ENCODE assay signal across 8 cellular contexts in the genomic region with DNA sequence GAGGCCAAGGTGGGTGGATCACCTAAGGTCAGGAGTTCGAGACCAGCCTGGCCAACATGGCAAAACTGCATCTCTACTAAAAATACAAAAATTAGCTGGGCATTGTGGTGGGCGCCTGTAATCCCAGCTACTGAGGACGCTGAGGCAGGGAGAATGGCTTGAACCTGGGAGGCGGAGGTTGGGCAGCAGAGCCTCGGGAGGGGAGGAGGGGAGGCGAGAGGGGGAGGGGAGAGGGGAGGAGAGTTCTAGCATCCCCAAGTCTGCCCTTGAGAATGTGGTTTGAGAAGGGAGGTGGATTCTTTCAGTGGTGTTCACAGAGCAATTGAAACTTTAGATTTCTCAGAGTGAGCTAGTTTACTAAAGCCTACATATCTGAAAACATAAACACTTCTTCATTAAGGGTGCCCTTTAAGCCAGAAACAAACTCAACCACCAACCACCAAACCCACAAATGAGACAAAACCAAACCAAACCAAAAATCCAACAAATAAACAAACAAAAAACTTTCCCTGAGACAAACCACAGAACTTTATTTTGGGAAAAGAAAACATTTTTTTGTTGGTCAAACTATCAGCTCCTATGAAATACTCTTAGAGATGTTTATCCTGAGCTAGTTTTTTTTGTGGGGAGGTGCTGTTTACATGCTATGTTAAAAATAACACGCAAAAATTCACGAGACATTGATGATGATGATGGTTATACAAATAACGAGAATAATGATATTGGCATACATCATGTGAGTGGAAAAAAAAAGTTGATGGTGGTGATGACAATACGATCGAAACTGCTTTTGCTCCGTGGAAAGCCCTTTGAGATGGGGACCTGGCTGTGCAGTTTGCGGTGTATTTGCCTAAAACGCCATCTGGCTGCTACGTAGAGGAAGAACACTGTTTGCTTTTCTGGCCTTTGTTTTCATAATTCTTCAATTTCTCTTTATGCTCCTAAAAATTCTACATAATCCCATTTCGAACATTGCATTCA.
DNase-seq lines count a peak whose midpoint lies in the region; ATAC-seq and TF ChIP-seq lines count a peak whose summit lies in the region.

No MANE protein-coding gene starts in this region.

- H3K27ac ChIP-seq in endodermal cell (ENCODE audit: low read depth, low read length): no peak overlapping the region

- H3K4me1 Mint-ChIP-seq in activated CD4-positive, alpha-beta T cell treated with anti-CD3 and anti-CD28 coated beads, Interleukin-2, amount 10 ng/mL, durations not matched to agents 7 days and 5 days: peaks cover 19% of the 10 kb centered on the region
- peaks cover 18% of the 10 kb centered on the region for H3K4me1 Mint-ChIP-seq in endodermal cell
- peaks cover 7% of the 10 kb centered on the region for H3K4me1 Mint-ChIP-seq in progenitor cell of endocrine pancreas (ENCODE audit: low read depth)

- no peak overlapping the region for H3K4me3 ChIP-seq in endodermal cell (ENCODE audit: low read length)

- H3K9me3 Mint-ChIP-seq in activated CD4-positive, alpha-beta T cell treated with anti-CD3 and anti-CD28 coated beads, Interleukin-2, amount 10 ng/mL, durations not matched to agents 7 days and 5 days: no peaks in the 10 kb centered on the region
- H3K9me3 Mint-ChIP-seq in endodermal cell (no peaks in the 10 kb centered on the region), progenitor cell of endocrine pancreas (ENCODE audit: low read depth) (no peaks in the 10 kb centered on the region)

- peak; percentile 76 for TF ChIP-seq CTCF in endodermal cell (conservative IDR thresholded peaks at IDR 0.05)
- peak; percentile 62 for TF ChIP-seq CTCF in progenitor cell of endocrine pancreas (IDR thresholded peaks at IDR 0.05; ENCODE audit: unreplicated experiment)

- DNase-seq in GDM1 (lab: John Stamatoyannopoulos, UW) (peak; percentile 50), NCI-H1694 treated with DMSO at 0.1 percent for 48 hours (lab: John Stamatoyannopoulos, UW) (peak; percentile 20), endodermal cell (peak; percentile 54), progenitor cell of endocrine pancreas (ENCODE audit: low spot score, unreplicated experiment) (no peak), UCSD-AML1 (lab: John Stamatoyannopoulos, UW; ENCODE audit: unreplicated experiment) (no peak), HPDE6-E6E7 (ENCODE audit: extremely low spot score) (no peak)
- DNase-seq in activated CD4-positive, alpha-beta T cell treated with anti-CD3 and anti-CD28 coated beads, Interleukin-2, amount 10 ng/mL, durations not matched to agents 7 days and 5 days: peak; percentile 57

- 53 to 80% methylated on average over 1 to 15 of the region's 16 CpGs for WGBS in endodermal cell (ENCODE audit: insufficient coverage in 1 of 2, insufficient read length in 1 of 2), 2 experiments

- no peak overlapping the region for H3K9ac ChIP-seq in endodermal cell (ENCODE audit: extremely low read depth, low read length, poor library complexity, severe bottlenecking)

- POLR2A ChIA-PET in activated CD4-positive, alpha-beta T cell treated with anti-CD3 and anti-CD28 coated beads, Interleukin-2, amount 10 ng/mL, durations not matched to agents 7 days and 5 days (lab: Charles Lee): no interaction called here

- CTCF ChIA-PET in activated CD4-positive, alpha-beta T cell treated with anti-CD3 and anti-CD28 coated beads, Interleukin-2, amount 10 ng/mL, durations not matched to agents 7 days and 5 days (lab: Charles Lee): interaction anchor here (0.6 to 1.0 kb wide), 2 partner anchors 10 to 134 kb away, joined by 3 read pairs; no protein-coding TSS in a partner anchor

- H3K9me3 ChIP-seq in endodermal cell (ENCODE audit: control insufficient read depth, low read length): no peaks in the 10 kb centered on the region

- peak overlapping the region; percentile 22 for H3K4me3 Mint-ChIP-seq in activated CD4-positive, alpha-beta T cell treated with anti-CD3 and anti-CD28 coated beads, Interleukin-2, amount 10 ng/mL, durations not matched to agents 7 days and 5 days
- H3K4me3 Mint-ChIP-seq in endodermal cell (no peak overlapping the region), progenitor cell of endocrine pancreas (ENCODE audit: low read depth) (no peak overlapping the region)

- H3K27ac Mint-ChIP-seq in activated CD4-positive, alpha-beta T cell treated with anti-CD3 and anti-CD28 coated beads, Interleukin-2, amount 10 ng/mL, durations not matched to agents 7 days and 5 days: peak overlapping the region; percentile 57
- H3K27ac Mint-ChIP-seq in endodermal cell (no peak overlapping the region), progenitor cell of endocrine pancreas (no peak overlapping the region)

- H3K27me3 ChIP-seq in endodermal cell (ENCODE audit: control insufficient read depth, insufficient read depth, low read length, poor library complexity, severe bottlenecking): no peaks in the 10 kb centered on the region

- peaks cover 25% of the 10 kb centered on the region for H3K27me3 Mint-ChIP-seq in activated CD4-positive, alpha-beta T cell treated with anti-CD3 and anti-CD28 coated beads, Interleukin-2, amount 10 ng/mL, durations not matched to agents 7 days and 5 days
- H3K27me3 Mint-ChIP-seq in endodermal cell (ENCODE audit: insufficient read depth): peaks cover 3% of the 10 kb centered on the region
- H3K27me3 Mint-ChIP-seq in progenitor cell of endocrine pancreas: peaks cover 27% of the 10 kb centered on the region

- H3K4me1 ChIP-seq in endodermal cell (ENCODE audit: control insufficient read depth, insufficient read depth, low read length): no peaks in the 10 kb centered on the region

- peak; percentile 22 for ATAC-seq in GM21737 (IDR thresholded peaks at IDR 0.05; ENCODE audit: unreplicated experiment)

- no peaks in the 10 kb centered on the region for H3K36me3 ChIP-seq in endodermal cell (ENCODE audit: control insufficient read depth, insufficient read depth, low read length)

- no peaks in the 10 kb centered on the region for H3K36me3 Mint-ChIP-seq in activated CD4-positive, alpha-beta T cell treated with anti-CD3 and anti-CD28 coated beads, Interleukin-2, amount 10 ng/mL, durations not matched to agents 7 days and 5 days (ENCODE audit: low read depth)
- H3K36me3 Mint-ChIP-seq in endodermal cell (ENCODE audit: low read depth) (no peaks in the 10 kb centered on the region), progenitor cell of endocrine pancreas (ENCODE audit: insufficient read depth) (peaks cover 1% of the 10 kb centered on the region)

Comparison
In these comparisons a context has a peak if more than half of its experiments do, and no peak if none do; other contexts are left out.
1. DNase-seq: peak in GDM1 (single experiment), NCI-H1694 treated with DMSO at 0.1 percent for 48 hours (single experiment), activated CD4-positive, alpha-beta T cell treated with anti-CD3 and anti-CD28 coated beads, Interleukin-2, amount 10 ng/mL, durations not matched to agents 7 days and 5 days (single experiment) and endodermal cell (single experiment); none in progenitor cell of endocrine pancreas (single experiment), UCSD-AML1 (single experiment) and HPDE6-E6E7 (single experiment).